16 cellular contexts compared by ENCODE assay signal in the genomic region with DNA sequence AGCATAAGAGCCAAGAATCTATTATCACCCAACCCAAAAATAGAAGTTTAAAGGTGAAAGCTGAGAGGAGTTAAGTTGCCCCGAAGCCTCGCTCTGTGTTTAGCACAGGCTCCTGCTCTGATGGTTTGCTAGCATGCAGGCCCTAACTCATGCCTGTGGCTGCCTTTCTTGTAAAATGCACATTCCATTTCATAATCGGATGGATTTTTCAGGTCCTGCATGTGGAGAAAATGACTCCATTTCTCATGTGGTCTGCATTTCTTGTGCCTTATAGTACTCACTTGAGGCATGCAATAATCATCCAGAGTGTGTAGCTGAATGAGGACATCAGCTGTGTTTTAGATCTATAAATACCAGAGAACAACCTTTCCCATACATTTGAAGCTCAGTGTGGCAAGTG.
"Had no signal": no experiment of that assay in that cellular context is flagged by ENCODE, and none has a peak within 500 bp of the region (broad histone marks: within the 10 kb centered on the region; RNA-seq: fewer than 3 reads in every experiment).

No MANE protein-coding gene starts in this region.

- H3K9me3 Mint-ChIP-seq: activated CD8-positive, alpha-beta T cell treated with anti-CD3 and anti-CD28 coated beads for 36 hours; activated naive CD4-positive, alpha-beta T cell treated with anti-CD3 and anti-CD28 coated beads, Interleukin-2, amount 50 U/mL, for 24 hours; type B pancreatic cell had no signal

- H3K27me3 Mint-ChIP-seq: activated CD8-positive, alpha-beta T cell treated with anti-CD3 and anti-CD28 coated beads for 36 hours; activated naive CD4-positive, alpha-beta T cell treated with anti-CD3 and anti-CD28 coated beads, Interleukin-2, amount 50 U/mL, for 24 hours; naive thymus-derived CD4-positive, alpha-beta T cell; stimulated activated naive CD8-positive, alpha-beta T cell treated with anti-CD3 and anti-CD28 coated beads, Interleukin-15, Interleukin-2, amounts not matched to agents 100 ng/mL and 50 ng/mL, for 24 hours; T-helper 17 cell; type B pancreatic cell had no signal

- H3K9me3 ChIP-seq: suprapubic skin had no signal

- H3K4me3 Mint-ChIP-seq: activated CD8-positive, alpha-beta T cell treated with anti-CD3 and anti-CD28 coated beads for 36 hours; activated naive CD4-positive, alpha-beta T cell treated with anti-CD3 and anti-CD28 coated beads, Interleukin-2, amount 50 U/mL, for 24 hours; activated T-cell treated with anti-CD3 and anti-CD28 coated beads, Interleukin-2, amount 50 U/mL, for 4 hours; naive thymus-derived CD4-positive, alpha-beta T cell; stimulated activated naive CD8-positive, alpha-beta T cell treated with anti-CD3 and anti-CD28 coated beads, Interleukin-15, Interleukin-2, amounts not matched to agents 100 ng/mL and 50 ng/mL, for 24 hours; T-helper 17 cell; type B pancreatic cell had no signal

- H3K27ac ChIP-seq: suprapubic skin had no signal

- H3K36me3 ChIP-seq: suprapubic skin had no signal

- ATAC-seq: activated CD8-positive, alpha-beta T cell treated with anti-CD3 and anti-CD28 coated beads for 36 hours; activated T-cell treated with anti-CD3 and anti-CD28 coated beads, Interleukin-2, amount 50 U/mL, for 4 hours; left lobe of liver; naive thymus-derived CD4-positive, alpha-beta T cell; T-helper 17 cell had no signal

- H3K4me1 ChIP-seq: suprapubic skin had no signal

- H3K4me1 Mint-ChIP-seq: activated naive CD4-positive, alpha-beta T cell treated with anti-CD3 and anti-CD28 coated beads, Interleukin-2, amount 50 U/mL, for 24 hours; naive thymus-derived CD4-positive, alpha-beta T cell; T-helper 17 cell had no signal

- H3K4me3 ChIP-seq: suprapubic skin had no signal

- DNase-seq: activated CD4-positive, alpha-beta T cell treated with anti-CD3 and anti-CD28 coated beads for 4 hours; activated CD8-positive, alpha-beta T cell treated with anti-CD3 and anti-CD28 coated beads for 36 hours; activated effector memory CD4-positive, alpha-beta T cell treated with Interleukin-2 at 50 U/mL for 16 hours; activated T-cell treated with anti-CD3 and anti-CD28 coated beads, Interleukin-2, amount 50 U/mL, for 4 hours; amniotic stem cell; islet precursor cell; naive thymus-derived CD4-positive, alpha-beta T cell; retina; SIG-M5; small intestine; T-helper 17 cell had no signal

- H3K27me3 ChIP-seq: suprapubic skin had no signal

- H3K27ac Mint-ChIP-seq: activated CD8-positive, alpha-beta T cell treated with anti-CD3 and anti-CD28 coated beads for 36 hours; activated naive CD4-positive, alpha-beta T cell treated with anti-CD3 and anti-CD28 coated beads, Interleukin-2, amount 50 U/mL, for 24 hours; naive thymus-derived CD4-positive, alpha-beta T cell; stimulated activated naive CD8-positive, alpha-beta T cell treated with anti-CD3 and anti-CD28 coated beads, Interleukin-15, Interleukin-2, amounts not matched to agents 100 ng/mL and 50 ng/mL, for 24 hours; T-helper 17 cell; type B pancreatic cell had no signal

- H3K36me3 Mint-ChIP-seq: activated naive CD4-positive, alpha-beta T cell treated with anti-CD3 and anti-CD28 coated beads, Interleukin-2, amount 50 U/mL, for 24 hours; naive thymus-derived CD4-positive, alpha-beta T cell; type B pancreatic cell had no signal
